ENCODE assay signal across 2 cellular contexts in the genomic region with DNA sequence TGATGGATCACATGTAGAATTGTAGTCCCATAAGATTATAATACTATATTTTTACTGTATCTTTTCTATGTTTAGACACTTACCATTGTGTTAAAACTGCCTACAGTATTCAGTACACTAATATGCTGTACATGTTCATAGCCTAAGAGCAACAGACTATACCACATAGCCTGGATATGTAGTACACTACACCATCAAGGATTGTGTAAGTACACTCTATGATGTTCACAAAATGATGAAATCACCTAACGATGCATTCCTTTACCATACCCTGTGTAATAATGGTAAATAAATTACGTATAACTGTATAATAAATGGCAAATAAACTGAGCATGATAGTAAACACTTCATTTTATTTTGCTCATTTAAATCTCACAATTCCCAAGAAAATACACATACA.
TF ChIP-seq lines count a peak whose summit lies in the region.

No MANE protein-coding gene starts in this region.

TF ChIP-seq in A549, 52 proteins besides CTCF, POLR2A, EP300 and RAD21:
- TF ChIP-seq TP53 (CRISPR knock-in tag; IDR thresholded peaks at IDR 0.05) (no peak), NFE2L2 (conservative IDR thresholded peaks at IDR 0.05; ENCODE audit: low read length) (no peak), TFCP2L1 (CRISPR knock-in tag; IDR thresholded peaks at IDR 0.05) (no peak), JUNB (IDR thresholded peaks at IDR 0.05) (no peak), KDM1A (IDR thresholded peaks at IDR 0.05; ENCODE audit: low read depth) (no peak), NR3C1 (IDR thresholded peaks at IDR 0.05) (no peak), HOXB13 (CRISPR knock-in tag; IDR thresholded peaks at IDR 0.05; ENCODE audit: low read depth) (no peak), RFX5 (IDR thresholded peaks at IDR 0.05) (no peak), HEYL (CRISPR knock-in tag; IDR thresholded peaks at IDR 0.05) (no peak), CEBPB (IDR thresholded peaks at IDR 0.05) (no peak), PHF8 (IDR thresholded peaks at IDR 0.05; ENCODE audit: borderline replicate concordance, low read depth) (no peak), CBX8 (IDR thresholded peaks at IDR 0.05) (no peak), ZNF302 (CRISPR knock-in tag; IDR thresholded peaks at IDR 0.05) (no peak), NPAS2 (CRISPR knock-in tag; IDR thresholded peaks at IDR 0.05; ENCODE audit: borderline replicate concordance) (no peak), SREBF2 (IDR thresholded peaks at IDR 0.05) (no peak), MYC (IDR thresholded peaks at IDR 0.05; ENCODE audit: borderline replicate concordance, low read length) (no peak), ZSCAN20 (CRISPR knock-in tag; IDR thresholded peaks at IDR 0.05) (no peak)
- TF ChIP-seq, protein P1, sequence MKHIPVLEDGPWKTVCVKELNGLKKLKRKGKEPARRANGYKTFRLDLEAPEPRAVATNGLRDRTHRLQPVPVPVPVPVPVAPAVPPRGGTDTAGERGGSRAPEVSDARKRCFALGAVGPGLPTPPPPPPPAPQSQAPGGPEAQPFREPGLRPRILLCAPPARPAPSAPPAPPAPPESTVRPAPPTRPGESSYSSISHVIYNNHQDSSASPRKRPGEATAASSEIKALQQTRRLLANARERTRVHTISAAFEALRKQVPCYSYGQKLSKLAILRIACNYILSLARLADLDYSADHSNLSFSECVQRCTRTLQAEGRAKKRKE (CRISPR knock-in tag; IDR thresholded peaks at IDR 0.05; ENCODE audit: low read depth) = no peak
- TF ChIP-seq, protein P2, sequence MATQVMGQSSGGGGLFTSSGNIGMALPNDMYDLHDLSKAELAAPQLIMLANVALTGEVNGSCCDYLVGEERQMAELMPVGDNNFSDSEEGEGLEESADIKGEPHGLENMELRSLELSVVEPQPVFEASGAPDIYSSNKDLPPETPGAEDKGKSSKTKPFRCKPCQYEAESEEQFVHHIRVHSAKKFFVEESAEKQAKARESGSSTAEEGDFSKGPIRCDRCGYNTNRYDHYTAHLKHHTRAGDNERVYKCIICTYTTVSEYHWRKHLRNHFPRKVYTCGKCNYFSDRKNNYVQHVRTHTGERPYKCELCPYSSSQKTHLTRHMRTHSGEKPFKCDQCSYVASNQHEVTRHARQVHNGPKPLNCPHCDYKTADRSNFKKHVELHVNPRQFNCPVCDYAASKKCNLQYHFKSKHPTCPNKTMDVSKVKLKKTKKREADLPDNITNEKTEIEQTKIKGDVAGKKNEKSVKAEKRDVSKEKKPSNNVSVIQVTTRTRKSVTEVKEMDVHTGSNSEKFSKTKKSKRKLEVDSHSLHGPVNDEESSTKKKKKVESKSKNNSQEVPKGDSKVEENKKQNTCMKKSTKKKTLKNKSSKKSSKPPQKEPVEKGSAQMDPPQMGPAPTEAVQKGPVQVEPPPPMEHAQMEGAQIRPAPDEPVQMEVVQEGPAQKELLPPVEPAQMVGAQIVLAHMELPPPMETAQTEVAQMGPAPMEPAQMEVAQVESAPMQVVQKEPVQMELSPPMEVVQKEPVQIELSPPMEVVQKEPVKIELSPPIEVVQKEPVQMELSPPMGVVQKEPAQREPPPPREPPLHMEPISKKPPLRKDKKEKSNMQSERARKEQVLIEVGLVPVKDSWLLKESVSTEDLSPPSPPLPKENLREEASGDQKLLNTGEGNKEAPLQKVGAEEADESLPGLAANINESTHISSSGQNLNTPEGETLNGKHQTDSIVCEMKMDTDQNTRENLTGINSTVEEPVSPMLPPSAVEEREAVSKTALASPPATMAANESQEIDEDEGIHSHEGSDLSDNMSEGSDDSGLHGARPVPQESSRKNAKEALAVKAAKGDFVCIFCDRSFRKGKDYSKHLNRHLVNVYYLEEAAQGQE (IDR thresholded peaks at IDR 0.05) = no peak
- TF ChIP-seq, protein P3, sequence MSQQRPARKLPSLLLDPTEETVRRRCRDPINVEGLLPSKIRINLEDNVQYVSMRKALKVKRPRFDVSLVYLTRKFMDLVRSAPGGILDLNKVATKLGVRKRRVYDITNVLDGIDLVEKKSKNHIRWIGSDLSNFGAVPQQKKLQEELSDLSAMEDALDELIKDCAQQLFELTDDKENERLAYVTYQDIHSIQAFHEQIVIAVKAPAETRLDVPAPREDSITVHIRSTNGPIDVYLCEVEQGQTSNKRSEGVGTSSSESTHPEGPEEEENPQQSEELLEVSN (IDR thresholded peaks at IDR 0.05; ENCODE audit: borderline replicate concordance, low read depth) = no peak

TF ChIP-seq in IMR-90, 13 proteins besides CTCF, POLR2A, EP300 and RAD21:
- no peak for TF ChIP-seq FOS (IDR thresholded peaks at IDR 0.05; ENCODE audit: low read depth, low read length)
- no peak for TF ChIP-seq MXI1 (IDR thresholded peaks at IDR 0.05; ENCODE audit: borderline replicate concordance, low read depth, low read length)
- no peak for TF ChIP-seq MAZ (IDR thresholded peaks at IDR 0.05; ENCODE audit: borderline replicate concordance, low read depth, low read length)
- TF ChIP-seq CEBPB (IDR thresholded peaks at IDR 0.05; ENCODE audit: low read depth, low read length) = peak; percentile 90
- TF ChIP-seq, protein P4, sequence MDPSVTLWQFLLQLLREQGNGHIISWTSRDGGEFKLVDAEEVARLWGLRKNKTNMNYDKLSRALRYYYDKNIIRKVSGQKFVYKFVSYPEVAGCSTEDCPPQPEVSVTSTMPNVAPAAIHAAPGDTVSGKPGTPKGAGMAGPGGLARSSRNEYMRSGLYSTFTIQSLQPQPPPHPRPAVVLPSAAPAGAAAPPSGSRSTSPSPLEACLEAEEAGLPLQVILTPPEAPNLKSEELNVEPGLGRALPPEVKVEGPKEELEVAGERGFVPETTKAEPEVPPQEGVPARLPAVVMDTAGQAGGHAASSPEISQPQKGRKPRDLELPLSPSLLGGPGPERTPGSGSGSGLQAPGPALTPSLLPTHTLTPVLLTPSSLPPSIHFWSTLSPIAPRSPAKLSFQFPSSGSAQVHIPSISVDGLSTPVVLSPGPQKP (IDR thresholded peaks at IDR 0.05; ENCODE audit: borderline replicate concordance, low read depth, low read length) = no peak
TF ChIP-seq in IMR-90: peak in this region for 1.
